In genomic region chr5:157215143-157215825, GRCh38 we compare ENCODE assay signal across 12 cellular contexts. TPM values are rescaled to one million over a fixed set of nuclear protein-coding genes. Genes with fewer than 3 reads are reported as not detected.
DNase-seq lines count a peak whose midpoint lies in the region; ATAC-seq and TF ChIP-seq lines count a peak whose summit lies in the region.
"Had no signal": no experiment of that assay in that cellular context is flagged by ENCODE, and none has a peak within 500 bp of the region (broad histone marks: within the 10 kb centered on the region; RNA-seq: fewer than 3 reads in every experiment).

No MANE protein-coding gene starts in this region.

- H3K27ac ChIP-seq in CD4-positive, alpha-beta T cell (ENCODE audit: low read depth, low read length): peak overlapping the region; percentile 75

- TF ChIP-seq CTCF in CD4-positive, alpha-beta T cell (IDR thresholded peaks at IDR 0.05): no peak
- TF ChIP-seq CTCF in endothelial cell (IDR thresholded peaks at IDR 0.05; ENCODE audit: unreplicated experiment): no peak

- peak; percentile 53 for ATAC-seq in CD4-positive, alpha-beta T cell (ENCODE audit: poor library complexity)
- ATAC-seq in GM19043 (IDR thresholded peaks at IDR 0.05; ENCODE audit: low read depth, unreplicated experiment) (peak; percentile 46), HG02981 (IDR thresholded peaks at IDR 0.05; ENCODE audit: unreplicated experiment) (peak; percentile 33), esophagus mucosa (no peak)
- ATAC-seq in activated CD8-positive, alpha-beta T cell treated with anti-CD3 and anti-CD28 coated beads, Interleukin-2, amount 10 ng/mL, durations not matched to agents 7 days and 5 days: peak; percentile 41

- peaks cover 99% of the 10 kb centered on the region for H3K4me1 Mint-ChIP-seq in CD4-positive, alpha-beta T cell (ENCODE audit: low read depth)
- H3K4me1 Mint-ChIP-seq in activated CD8-positive, alpha-beta T cell treated with anti-CD3 and anti-CD28 coated beads, Interleukin-2, amount 10 ng/mL, durations not matched to agents 7 days and 5 days (ENCODE audit: low read depth): peaks cover 97% of the 10 kb centered on the region
- H3K4me1 Mint-ChIP-seq in endothelial cell (ENCODE audit: unreplicated experiment): peaks cover 2% of the 10 kb centered on the region
- H3K4me1 Mint-ChIP-seq: brain had no signal

- peaks cover 100% of the 10 kb centered on the region for H3K36me3 Mint-ChIP-seq in CD4-positive, alpha-beta T cell (ENCODE audit: low read depth)
- H3K36me3 Mint-ChIP-seq in activated CD8-positive, alpha-beta T cell treated with anti-CD3 and anti-CD28 coated beads, Interleukin-2, amount 10 ng/mL, durations not matched to agents 7 days and 5 days (ENCODE audit: low read depth): peaks cover 97% of the 10 kb centered on the region
- H3K36me3 Mint-ChIP-seq in endothelial cell (ENCODE audit: low read depth, unreplicated experiment): no peaks in the 10 kb centered on the region
- H3K36me3 Mint-ChIP-seq: brain had no signal

- H3K27me3 ChIP-seq in CD4-positive, alpha-beta T cell (ENCODE audit: control insufficient read depth, insufficient read depth, low read length): no peaks in the 10 kb centered on the region

- POLR2A ChIA-PET in CD4-positive, alpha-beta T cell (lab: Charles Lee): interaction anchor here (1.0 to 9.5 kb wide), 14 partner anchors 9 to 88 kb away, joined by 3 to 121 read pairs (median 4); partner anchors contain the start of genes ITK and MED7
- POLR2A ChIA-PET in activated CD8-positive, alpha-beta T cell treated with anti-CD3 and anti-CD28 coated beads, Interleukin-2, amount 10 ng/mL, durations not matched to agents 7 days and 5 days (lab: Charles Lee): interaction anchor here (1.1 to 11.1 kb wide), 10 partner anchors 9 to 73 kb away, joined by 3 to 148 read pairs (median 4); partner anchors contain the start of genes ITK and MED7

- H3K9me3 ChIP-seq in CD4-positive, alpha-beta T cell (ENCODE audit: control insufficient read depth, low read length): no peaks in the 10 kb centered on the region

- peak overlapping the region; percentile 68 for H3K4me3 Mint-ChIP-seq in CD4-positive, alpha-beta T cell
- H3K4me3 Mint-ChIP-seq in activated CD8-positive, alpha-beta T cell treated with anti-CD3 and anti-CD28 coated beads, Interleukin-2, amount 10 ng/mL, durations not matched to agents 7 days and 5 days: peak overlapping the region; percentile 54
- H3K4me3 Mint-ChIP-seq in endothelial cell (ENCODE audit: unreplicated experiment): no peak overlapping the region
- H3K4me3 Mint-ChIP-seq: brain had no signal

- intact Hi-C loops in CD4-positive, alpha-beta T cell (cut with DNase I, micrococcal nuclease): no loop called here

- CTCF ChIA-PET in CD4-positive, alpha-beta T cell (lab: Charles Lee): interaction anchor here (1.3 kb wide), 1 partner anchor 12 kb away, joined by 4 read pairs; no protein-coding TSS in a partner anchor
- CTCF ChIA-PET in activated CD8-positive, alpha-beta T cell treated with anti-CD3 and anti-CD28 coated beads, Interleukin-2, amount 10 ng/mL, durations not matched to agents 7 days and 5 days (lab: Charles Lee): interaction anchor here (1.0 to 3.6 kb wide), 6 partner anchors 12 to 66 kb away, joined by 3 to 17 read pairs (median 6); no protein-coding TSS in a partner anchor

- DNase-seq in CD4-positive, alpha-beta T cell: no peak
- DNase-seq in activated CD8-positive, alpha-beta T cell treated with anti-CD3 and anti-CD28 coated beads, Interleukin-2, amount 10 ng/mL, durations not matched to agents 7 days and 5 days: peak; percentile 70
- DNase-seq in endothelial cell (ENCODE audit: low spot score) (no peak), ecto neural progenitor cell (ENCODE audit: low spot score) (no peak), HPDE6-E6E7 (ENCODE audit: extremely low spot score) (no peak)
- DNase-seq: midbrain, NCI-H524 treated with DMSO at 0.1 percent for 48 hours had no signal

- H3K27ac Mint-ChIP-seq in CD4-positive, alpha-beta T cell: peak overlapping the region; percentile 80
- H3K27ac Mint-ChIP-seq in activated CD8-positive, alpha-beta T cell treated with anti-CD3 and anti-CD28 coated beads, Interleukin-2, amount 10 ng/mL, durations not matched to agents 7 days and 5 days: peak overlapping the region; percentile 85
- H3K27ac Mint-ChIP-seq in endothelial cell (ENCODE audit: unreplicated experiment): no peak overlapping the region
- H3K27ac Mint-ChIP-seq: brain had no signal

- H3K9me3 Mint-ChIP-seq in CD4-positive, alpha-beta T cell: no peaks in the 10 kb centered on the region
- no peaks in the 10 kb centered on the region for H3K9me3 Mint-ChIP-seq in activated CD8-positive, alpha-beta T cell treated with anti-CD3 and anti-CD28 coated beads, Interleukin-2, amount 10 ng/mL, durations not matched to agents 7 days and 5 days (ENCODE audit: insufficient read depth)
- no peaks in the 10 kb centered on the region for H3K9me3 Mint-ChIP-seq in endothelial cell (ENCODE audit: unreplicated experiment)
- H3K9me3 Mint-ChIP-seq: brain had no signal

- no peaks in the 10 kb centered on the region for H3K27me3 Mint-ChIP-seq in CD4-positive, alpha-beta T cell
- no peaks in the 10 kb centered on the region for H3K27me3 Mint-ChIP-seq in activated CD8-positive, alpha-beta T cell treated with anti-CD3 and anti-CD28 coated beads, Interleukin-2, amount 10 ng/mL, durations not matched to agents 7 days and 5 days (ENCODE audit: low read depth)
- H3K27me3 Mint-ChIP-seq in endothelial cell (ENCODE audit: unreplicated experiment): no peaks in the 10 kb centered on the region

RNA-seq across cellular contexts. Expression of gene ITK, which starts 34.6 kb away (rescaled TPM):
- 100 to 1,000 TPM; 289 to 292 TPM for total RNA-seq in CD4-positive, alpha-beta T cell
- 100 to 1,000 TPM; 254 to 263 TPM for total RNA-seq in activated CD8-positive, alpha-beta T cell treated with anti-CD3 and anti-CD28 coated beads, Interleukin-2, amount 10 ng/mL, durations not matched to agents 7 days and 5 days
- total RNA-seq in esophagus mucosa (0.40 TPM), endothelial cell (ENCODE audit: unreplicated experiment) (not detected)
- total RNA-seq: HT1080 had no signal

RNA-seq across cellular contexts. Expression of gene GARIN3, which starts 49.2 kb away (rescaled TPM):
- not detected for total RNA-seq in CD4-positive, alpha-beta T cell
- total RNA-seq in activated CD8-positive, alpha-beta T cell treated with anti-CD3 and anti-CD28 coated beads, Interleukin-2, amount 10 ng/mL, durations not matched to agents 7 days and 5 days: not detected
- total RNA-seq in esophagus mucosa (not detected), endothelial cell (ENCODE audit: unreplicated experiment) (not detected)
- total RNA-seq: HT1080 had no signal

RNA-seq across cellular contexts. Expression of gene CYFIP2, which starts 50.6 kb away (rescaled TPM):
- 100 to 1,000 TPM; 271 to 287 TPM for total RNA-seq in CD4-positive, alpha-beta T cell
- total RNA-seq in activated CD8-positive, alpha-beta T cell treated with anti-CD3 and anti-CD28 coated beads, Interleukin-2, amount 10 ng/mL, durations not matched to agents 7 days and 5 days: 100 to 1,000 TPM; 512 to 516 TPM
- total RNA-seq in esophagus mucosa: 2.1 TPM
- total RNA-seq in endothelial cell (ENCODE audit: unreplicated experiment): 42.9 TPM

Comparison
In these comparisons a context has a peak if more than half of its experiments do, and no peak if none do; other contexts are left out.
1. RNA of gene ITK, which starts 34.6 kb away (total RNA-seq): 289 to 292 TPM in CD4-positive, alpha-beta T cell and 254 to 263 TPM in activated CD8-positive, alpha-beta T cell treated with anti-CD3 and anti-CD28 coated beads, Interleukin-2, amount 10 ng/mL, durations not matched to agents 7 days and 5 days; 0.40 TPM in esophagus mucosa (single experiment) and not detected in endothelial cell (single experiment); every median in the first group is over 100 times any median in the second.
2. RNA of gene CYFIP2, which starts 50.6 kb away (total RNA-seq): 512 to 516 TPM in activated CD8-positive, alpha-beta T cell treated with anti-CD3 and anti-CD28 coated beads, Interleukin-2, amount 10 ng/mL, durations not matched to agents 7 days and 5 days, 271 to 287 TPM in CD4-positive, alpha-beta T cell and 42.9 TPM in endothelial cell (single experiment); 2.1 TPM in esophagus mucosa (single experiment); every median in the first group is over 10 times any median in the second.